Comparison of ENCODE assay signal across 1 cellular context in the genomic region with DNA sequence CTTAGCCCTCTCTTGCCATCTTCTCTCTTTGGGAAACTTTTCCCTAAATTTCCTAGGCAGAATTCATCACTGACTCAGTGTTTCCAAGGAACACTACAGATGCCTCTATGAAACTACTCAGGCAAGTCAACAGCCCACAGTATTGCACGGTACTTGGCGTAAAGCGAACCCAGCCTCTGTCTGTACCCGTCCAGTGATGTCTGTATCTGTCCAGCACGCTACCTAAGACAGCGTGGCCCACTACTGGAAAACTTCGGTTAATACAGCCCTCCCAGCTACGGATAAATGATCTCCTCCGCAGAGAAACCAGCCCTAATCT.
TF ChIP-seq lines count a peak whose summit lies in the region.

No MANE protein-coding gene starts in this region.

TF ChIP-seq in HEK293, 187 proteins besides CTCF, POLR2A, EP300 and RAD21 (continued from another document):
- TF ChIP-seq, protein P1, sequence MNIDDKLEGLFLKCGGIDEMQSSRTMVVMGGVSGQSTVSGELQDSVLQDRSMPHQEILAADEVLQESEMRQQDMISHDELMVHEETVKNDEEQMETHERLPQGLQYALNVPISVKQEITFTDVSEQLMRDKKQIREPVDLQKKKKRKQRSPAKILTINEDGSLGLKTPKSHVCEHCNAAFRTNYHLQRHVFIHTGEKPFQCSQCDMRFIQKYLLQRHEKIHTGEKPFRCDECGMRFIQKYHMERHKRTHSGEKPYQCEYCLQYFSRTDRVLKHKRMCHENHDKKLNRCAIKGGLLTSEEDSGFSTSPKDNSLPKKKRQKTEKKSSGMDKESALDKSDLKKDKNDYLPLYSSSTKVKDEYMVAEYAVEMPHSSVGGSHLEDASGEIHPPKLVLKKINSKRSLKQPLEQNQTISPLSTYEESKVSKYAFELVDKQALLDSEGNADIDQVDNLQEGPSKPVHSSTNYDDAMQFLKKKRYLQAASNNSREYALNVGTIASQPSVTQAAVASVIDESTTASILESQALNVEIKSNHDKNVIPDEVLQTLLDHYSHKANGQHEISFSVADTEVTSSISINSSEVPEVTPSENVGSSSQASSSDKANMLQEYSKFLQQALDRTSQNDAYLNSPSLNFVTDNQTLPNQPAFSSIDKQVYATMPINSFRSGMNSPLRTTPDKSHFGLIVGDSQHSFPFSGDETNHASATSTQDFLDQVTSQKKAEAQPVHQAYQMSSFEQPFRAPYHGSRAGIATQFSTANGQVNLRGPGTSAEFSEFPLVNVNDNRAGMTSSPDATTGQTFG (tag by site-specific recombination; IDR thresholded peaks at IDR 0.05; ENCODE audit: borderline replicate concordance) = no peak
- TF ChIP-seq PRDM1 (tag by site-specific recombination; IDR thresholded peaks at IDR 0.05) (no peak), ZNF549 (tag by site-specific recombination; IDR thresholded peaks at IDR 0.05) (no peak), ZBTB17 (tag by site-specific recombination; IDR thresholded peaks at IDR 0.05) (no peak), GLIS1 (tag by site-specific recombination; IDR thresholded peaks at IDR 0.05) (no peak), ZNF664 (tag by site-specific recombination; IDR thresholded peaks at IDR 0.05) (no peak), ZNF510 (tag by site-specific recombination; IDR thresholded peaks at IDR 0.05; ENCODE audit: insufficient replicate concordance) (no peak), ZNF157 (tag by site-specific recombination; IDR thresholded peaks at IDR 0.05) (no peak)
